32 cellular contexts compared by ENCODE assay signal in genomic region chr9:1474259-1474658, GRCh38.
"Had no signal": no experiment of that assay in that cellular context is flagged by ENCODE, and none has a peak within 500 bp of the region (broad histone marks: within the 10 kb centered on the region; RNA-seq: fewer than 3 reads in every experiment).

No MANE protein-coding gene starts in this region.

- ATAC-seq: activated naive CD4-positive, alpha-beta T cell treated with anti-CD3 and anti-CD28 coated beads, Interleukin-2, amount 50 U/mL, for 72 hours; activated T-cell treated with anti-CD3 and anti-CD28 coated beads, Interleukin-2, amount 50 U/mL, for 72 hours; foreskin keratinocyte; gastrocnemius medialis; heart left ventricle; WTC11 had no signal

- DNase-seq: activated CD4-positive, alpha-beta memory T cell treated with anti-CD3 and anti-CD28 coated beads, Interleukin-2, amount 10 ng/mL, durations not matched to agents 7 days and 5 days; activated CD4-positive, alpha-beta T cell treated with anti-CD3 and anti-CD28 coated beads for 1 hour; activated CD4-positive, alpha-beta T cell treated with anti-CD3 and anti-CD28 coated beads for 4 hours; activated CD4-positive, alpha-beta T cell treated with anti-CD3 and anti-CD28 coated beads, Interleukin-2, amount 10 ng/mL, durations not matched to agents 7 days and 5 days; activated CD4-positive, alpha-beta T cell treated with anti-CD3 and anti-CD28 coated beads, Interleukin-2, amount 50 U/mL, for 4 hours; activated CD8-positive, alpha-beta memory T cell treated with anti-CD3 and anti-CD28 coated beads, Interleukin-2, amount 50 U/mL, for 48 hours; activated gamma-delta T cell; activated naive CD4-positive, alpha-beta T cell; activated naive CD4-positive, alpha-beta T cell treated with anti-CD3 and anti-CD28 coated beads, Interleukin-2, amount 10 ng/mL, durations not matched to agents 7 days and 5 days; activated naive CD8-positive, alpha-beta T cell treated with anti-CD3 and anti-CD28 coated beads, Interleukin-2, amount 10 ng/mL, durations not matched to agents 7 days and 5 days; activated T-cell treated with anti-CD3 and anti-CD28 coated beads for 4 hours; activated T-cell treated with anti-CD3 and anti-CD28 coated beads, Interleukin-2, amount 50 U/mL, for 24 hours; activated T-cell treated with anti-CD3 and anti-CD28 coated beads, Interleukin-2, amount 50 U/mL, for 72 hours; dorsolateral prefrontal cortex; effector memory CD4-positive, alpha-beta T cell; endodermal cell; erythroblast; foreskin keratinocyte; gastrocnemius medialis; glutamatergic neuron; heart left ventricle; T-helper 2 cell had no signal

- H3K4me1 Mint-ChIP-seq: activated CD4-positive, alpha-beta T cell treated with anti-CD3 and anti-CD28 coated beads, Interleukin-2, amount 10 ng/mL, durations not matched to agents 7 days and 5 days; activated naive CD4-positive, alpha-beta T cell treated with anti-CD3 and anti-CD28 coated beads, Interleukin-2, amount 10 ng/mL, durations not matched to agents 7 days and 5 days; activated naive CD8-positive, alpha-beta T cell treated with anti-CD3 and anti-CD28 coated beads, Interleukin-2, amount 10 ng/mL, durations not matched to agents 7 days and 5 days; brain; central memory CD8-positive, alpha-beta T cell had no signal

- H3K27me3 Mint-ChIP-seq: activated CD4-positive, alpha-beta memory T cell treated with anti-CD3 and anti-CD28 coated beads, Interleukin-2, amount 10 ng/mL, durations not matched to agents 7 days and 5 days; activated naive CD4-positive, alpha-beta T cell treated with anti-CD3 and anti-CD28 coated beads, Interleukin-2, amount 10 ng/mL, durations not matched to agents 7 days and 5 days; activated naive CD8-positive, alpha-beta T cell treated with anti-CD3 and anti-CD28 coated beads, Interleukin-2, amount 10 ng/mL, durations not matched to agents 7 days and 5 days; central memory CD8-positive, alpha-beta T cell; dendritic cell treated with granulocyte-macrophage colony-stimulating factor and Interleukin-4, amounts not matched to agents 40 ng/mL and 50 ng/mL, for 4 days had no signal

- H3K4me3 Mint-ChIP-seq: activated CD4-positive, alpha-beta memory T cell treated with anti-CD3 and anti-CD28 coated beads, Interleukin-2, amount 10 ng/mL, durations not matched to agents 7 days and 5 days; activated CD4-positive, alpha-beta T cell treated with anti-CD3 and anti-CD28 coated beads, Interleukin-2, amount 10 ng/mL, durations not matched to agents 7 days and 5 days; activated naive CD4-positive, alpha-beta T cell treated with anti-CD3 and anti-CD28 coated beads, Interleukin-2, amount 10 ng/mL, durations not matched to agents 7 days and 5 days; activated naive CD8-positive, alpha-beta T cell treated with anti-CD3 and anti-CD28 coated beads, Interleukin-2, amount 10 ng/mL, durations not matched to agents 7 days and 5 days; activated T-cell treated with anti-CD3 and anti-CD28 coated beads, Interleukin-2, amount 50 U/mL, for 24 hours; activated T-cell treated with anti-CD3 and anti-CD28 coated beads, Interleukin-2, amount 50 U/mL, for 72 hours; brain; central memory CD8-positive, alpha-beta T cell; dendritic cell treated with granulocyte-macrophage colony-stimulating factor and Interleukin-4, amounts not matched to agents 40 ng/mL and 50 ng/mL, for 4 days; endodermal cell; WTC11 had no signal

- H3K27ac Mint-ChIP-seq: activated CD4-positive, alpha-beta memory T cell treated with anti-CD3 and anti-CD28 coated beads, Interleukin-2, amount 10 ng/mL, durations not matched to agents 7 days and 5 days; activated CD4-positive, alpha-beta T cell treated with anti-CD3 and anti-CD28 coated beads, Interleukin-2, amount 10 ng/mL, durations not matched to agents 7 days and 5 days; activated naive CD4-positive, alpha-beta T cell treated with anti-CD3 and anti-CD28 coated beads, Interleukin-2, amount 10 ng/mL, durations not matched to agents 7 days and 5 days; activated naive CD4-positive, alpha-beta T cell treated with anti-CD3 and anti-CD28 coated beads, Interleukin-2, amount 50 U/mL, for 72 hours; activated naive CD8-positive, alpha-beta T cell treated with anti-CD3 and anti-CD28 coated beads, Interleukin-2, amount 10 ng/mL, durations not matched to agents 7 days and 5 days; activated T-cell treated with anti-CD3 and anti-CD28 coated beads, Interleukin-2, amount 50 U/mL, for 24 hours; activated T-cell treated with anti-CD3 and anti-CD28 coated beads, Interleukin-2, amount 50 U/mL, for 72 hours; brain; dendritic cell treated with granulocyte-macrophage colony-stimulating factor and Interleukin-4, amounts not matched to agents 40 ng/mL and 50 ng/mL, for 4 days; endodermal cell; WTC11 had no signal

- H3K36me3 ChIP-seq: ascending aorta, breast epithelium, esophagus muscularis mucosa, gastrocnemius medialis, heart left ventricle had no signal

- H3K36me3 Mint-ChIP-seq: activated naive CD4-positive, alpha-beta T cell treated with anti-CD3 and anti-CD28 coated beads, Interleukin-2, amount 10 ng/mL, durations not matched to agents 7 days and 5 days; activated naive CD4-positive, alpha-beta T cell treated with anti-CD3 and anti-CD28 coated beads, Interleukin-2, amount 50 U/mL, for 72 hours; activated naive CD8-positive, alpha-beta T cell treated with anti-CD3 and anti-CD28 coated beads, Interleukin-2, amount 10 ng/mL, durations not matched to agents 7 days and 5 days; brain; WTC11 had no signal

- H3K9me3 Mint-ChIP-seq: activated naive CD4-positive, alpha-beta T cell treated with anti-CD3 and anti-CD28 coated beads, Interleukin-2, amount 10 ng/mL, durations not matched to agents 7 days and 5 days; activated T-cell treated with anti-CD3 and anti-CD28 coated beads, Interleukin-2, amount 50 U/mL, for 24 hours; central memory CD8-positive, alpha-beta T cell had no signal

- H3K4me3 ChIP-seq: ascending aorta, breast epithelium, coronary artery, dorsolateral prefrontal cortex, esophagus muscularis mucosa, gastrocnemius medialis, heart left ventricle had no signal

- H3K4me1 ChIP-seq: ascending aorta, breast epithelium, esophagus muscularis mucosa, foreskin keratinocyte, gastrocnemius medialis, heart left ventricle had no signal

- H3K27ac ChIP-seq: ascending aorta, breast epithelium, coronary artery, dorsolateral prefrontal cortex, esophagus muscularis mucosa, foreskin keratinocyte, gastrocnemius medialis, heart left ventricle, VCaP had no signal

- H3K27me3 ChIP-seq: ascending aorta, breast epithelium, dorsolateral prefrontal cortex, esophagus muscularis mucosa, foreskin keratinocyte, gastrocnemius medialis, heart left ventricle had no signal
